In genomic region chr20:41152108-41152757, GRCh38 we compare ENCODE assay signal across 1 cellular context.
TF ChIP-seq lines count a peak whose summit lies in the region.

No MANE protein-coding gene starts in this region.

TF ChIP-seq in IMR-90, 13 proteins besides CTCF, POLR2A, EP300 and RAD21 (continued from another document):
- TF ChIP-seq SMC3 (IDR thresholded peaks at IDR 0.05; ENCODE audit: low read depth, low read length) (no peak), MXI1 (IDR thresholded peaks at IDR 0.05; ENCODE audit: borderline replicate concordance, low read depth, low read length) (no peak), MAZ (IDR thresholded peaks at IDR 0.05; ENCODE audit: borderline replicate concordance, low read depth, low read length) (no peak), NFE2L2 (IDR thresholded peaks at IDR 0.05; ENCODE audit: low read depth, low read length) (no peak), RCOR1 (IDR thresholded peaks at IDR 0.05; ENCODE audit: insufficient replicate concordance, low read length) (no peak)
- TF ChIP-seq, protein P1, sequence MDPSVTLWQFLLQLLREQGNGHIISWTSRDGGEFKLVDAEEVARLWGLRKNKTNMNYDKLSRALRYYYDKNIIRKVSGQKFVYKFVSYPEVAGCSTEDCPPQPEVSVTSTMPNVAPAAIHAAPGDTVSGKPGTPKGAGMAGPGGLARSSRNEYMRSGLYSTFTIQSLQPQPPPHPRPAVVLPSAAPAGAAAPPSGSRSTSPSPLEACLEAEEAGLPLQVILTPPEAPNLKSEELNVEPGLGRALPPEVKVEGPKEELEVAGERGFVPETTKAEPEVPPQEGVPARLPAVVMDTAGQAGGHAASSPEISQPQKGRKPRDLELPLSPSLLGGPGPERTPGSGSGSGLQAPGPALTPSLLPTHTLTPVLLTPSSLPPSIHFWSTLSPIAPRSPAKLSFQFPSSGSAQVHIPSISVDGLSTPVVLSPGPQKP (IDR thresholded peaks at IDR 0.05; ENCODE audit: borderline replicate concordance, low read depth, low read length) = no peak
